ENCODE assay signal across 1 cellular context in the genomic region with DNA sequence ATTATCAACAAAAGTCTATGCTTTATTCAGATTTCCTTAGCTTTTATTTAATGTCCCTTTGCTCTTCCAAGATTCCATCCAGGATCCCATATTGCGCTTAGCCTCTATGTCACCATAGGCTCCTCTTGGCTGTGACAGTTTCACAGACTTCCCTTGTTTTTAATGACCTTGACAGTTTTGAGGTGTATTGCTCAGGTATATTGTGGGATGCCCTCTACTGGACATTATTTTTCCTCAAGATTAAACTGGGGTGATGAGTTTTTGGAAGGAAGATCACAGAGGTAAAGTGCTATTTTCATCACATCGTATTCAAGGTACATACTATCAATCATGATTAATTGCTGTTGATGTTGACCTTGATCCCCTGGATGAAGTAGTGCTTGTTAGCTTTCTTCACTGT.
TF ChIP-seq lines count a peak whose summit lies in the region.

No MANE protein-coding gene starts in this region.

TF ChIP-seq in HepG2, 621 proteins besides CTCF, POLR2A, EP300 and RAD21:
- no peak for TF ChIP-seq ZNF207 (IDR thresholded peaks at IDR 0.05; ENCODE audit: borderline replicate concordance)
- TF ChIP-seq ZNF746 (CRISPR knock-in tag; IDR thresholded peaks at IDR 0.05): no peak
- TF ChIP-seq NRL (CRISPR knock-in tag; IDR thresholded peaks at IDR 0.05; ENCODE audit: borderline replicate concordance): no peak
- no peak for TF ChIP-seq TP53 (CRISPR knock-in tag; conservative IDR thresholded peaks at IDR 0.05)
- no peak for TF ChIP-seq CENPT (CRISPR knock-in tag; IDR thresholded peaks at IDR 0.05; ENCODE audit: low read depth)
- peak; percentile 23; the same call in 1 of the 2 replicates for TF ChIP-seq STAG1 (CRISPR knock-in tag; IDR thresholded peaks at IDR 0.05)
TF ChIP-seq in HepG2: peak in this region for 1.
